In genomic region chr17:44585315-44585714, GRCh38 we compare ENCODE assay signal across 1 cellular context.
TF ChIP-seq lines count a peak whose summit lies in the region.

No MANE protein-coding gene starts in this region.

TF ChIP-seq in K562, 482 proteins besides CTCF, POLR2A, EP300 and RAD21 (continued from another document):
- peak; percentile 58; the same call in 1 of the 2 replicates for TF ChIP-seq PKNOX1 (IDR thresholded peaks at IDR 0.05)
- no peak for TF ChIP-seq ARID2 (IDR thresholded peaks at IDR 0.05)
- TF ChIP-seq ZNF274 (IDR thresholded peaks at IDR 0.05; ENCODE audit: borderline replicate concordance, low read depth, low read length) = no peak
